ENCODE assay signal across 1 cellular context in genomic region chr21:28229811-28230210, GRCh38.
TF ChIP-seq lines count a peak whose summit lies in the region.

No MANE protein-coding gene starts in this region.

TF ChIP-seq in IMR-90, 13 proteins besides CTCF, POLR2A, EP300 and RAD21 (continued from another document):
- peak; percentile 92 for TF ChIP-seq FOS (IDR thresholded peaks at IDR 0.05; ENCODE audit: low read depth, low read length)
- TF ChIP-seq NFE2L2 (IDR thresholded peaks at IDR 0.05; ENCODE audit: low read depth, low read length): peak; percentile 96
- no peak for TF ChIP-seq RFX5 (IDR thresholded peaks at IDR 0.05; ENCODE audit: low read depth, low read length)
- TF ChIP-seq SMC3 (IDR thresholded peaks at IDR 0.05; ENCODE audit: low read depth, low read length): no peak
- TF ChIP-seq ELK1 (IDR thresholded peaks at IDR 0.05; ENCODE audit: borderline replicate concordance, low read depth, low read length): no peak
- TF ChIP-seq MAZ (IDR thresholded peaks at IDR 0.05; ENCODE audit: borderline replicate concordance, low read depth, low read length): no peak
- TF ChIP-seq CEBPB (IDR thresholded peaks at IDR 0.05; ENCODE audit: low read depth, low read length): peak; percentile 100
- no peak for TF ChIP-seq USF2 (IDR thresholded peaks at IDR 0.05; ENCODE audit: low read depth, low read length)
TF ChIP-seq in IMR-90: peak in this region for 5.
